ENCODE assay signal across 25 cellular contexts in the genomic region with DNA sequence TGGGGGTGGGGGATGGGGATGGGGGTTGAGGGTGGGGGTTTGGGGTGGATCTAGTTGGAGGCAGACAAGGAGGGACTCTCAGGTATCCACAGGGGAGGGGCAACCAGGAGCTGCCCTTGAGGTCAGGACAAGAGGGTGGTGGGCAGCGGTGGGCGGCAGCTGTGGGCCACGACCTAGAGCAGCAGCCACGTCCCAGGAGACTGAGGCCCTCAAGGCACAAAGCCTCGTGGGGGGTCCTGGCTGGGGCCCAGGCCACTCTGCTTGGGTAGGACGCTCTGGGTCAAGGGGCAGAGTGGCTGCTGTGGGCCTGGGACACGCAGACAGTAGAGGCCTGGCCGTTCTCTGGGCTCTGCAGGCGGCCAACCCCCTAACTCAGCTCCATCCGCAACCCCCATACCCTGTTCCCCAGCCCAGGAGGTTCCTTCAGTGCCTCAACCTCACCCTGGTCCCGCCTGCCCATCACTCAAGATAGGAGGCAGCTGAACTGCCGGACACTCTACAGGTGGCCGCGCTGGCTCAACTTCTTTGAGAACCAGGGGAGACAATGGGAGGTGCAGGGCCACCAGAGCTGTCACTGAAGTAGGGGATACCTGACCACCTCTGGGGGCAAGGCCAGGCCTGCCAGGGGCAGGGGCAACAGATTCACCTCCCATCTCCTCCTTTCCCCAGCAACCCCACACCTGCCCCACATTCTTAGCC.
"Had no signal": no experiment of that assay in that cellular context is flagged by ENCODE, and none has a peak within 500 bp of the region (broad histone marks: within the 10 kb centered on the region; RNA-seq: fewer than 3 reads in every experiment).

No MANE protein-coding gene starts in this region.

- H3K36me3 ChIP-seq: colonic mucosa, esophagus squamous epithelium, gastrocnemius medialis, heart right ventricle, left lung, lower lobe of right lung had no signal

- DNase-seq: colonic mucosa; cortex of kidney; effector CD8-positive, alpha-beta T cell; effector memory CD8-positive, alpha-beta T cell; endodermal cell; erythroblast; esophagus squamous epithelium; foreskin fibroblast; foreskin melanocyte; gastrocnemius medialis; glutamatergic neuron; head of caudate nucleus; heart right ventricle; hippocampal formation; left cardiac atrium; left lung; left ventricle myocardium superior; lower lobe of right lung; mesenchymal stem cell; mucosa of descending colon had no signal

- H3K4me3 ChIP-seq: colonic mucosa, esophagus squamous epithelium, gastrocnemius medialis, heart right ventricle, left lung, lower lobe of right lung, mucosa of descending colon had no signal

- H3K27ac ChIP-seq: colonic mucosa, epithelial cell of prostate, esophagus squamous epithelium, gastrocnemius medialis, heart right ventricle, left lung, lower lobe of right lung had no signal

- H3K4me1 ChIP-seq: colonic mucosa, esophagus squamous epithelium, gastrocnemius medialis, heart right ventricle, left lung, lower lobe of right lung had no signal

- FAIRE-seq: endometrium, islet of Langerhans, keratinocyte had no signal

- H3K27me3 ChIP-seq: colonic mucosa had no signal

- H3K9me3 ChIP-seq: colonic mucosa, esophagus squamous epithelium, gastrocnemius medialis, heart right ventricle, left lung, lower lobe of right lung, mucosa of descending colon had no signal

- ATAC-seq: effector memory CD8-positive, alpha-beta T cell; esophagus mucosa; gastrocnemius medialis; heart right ventricle; left cardiac atrium; left lung; left ventricle myocardium superior; lower lobe of right lung; mucosa of descending colon had no signal
